In genomic region chr19:6597471-6598266, GRCh38 we compare ENCODE assay signal across 9 cellular contexts. TPM values are rescaled to one million over a fixed set of nuclear protein-coding genes. Genes with fewer than 3 reads are reported as not detected.
A peak's percentile ranks its signal among the peaks of the same experiment; 100 is the strongest.
DNase-seq lines count a peak whose midpoint lies in the region; ATAC-seq and TF ChIP-seq lines count a peak whose summit lies in the region.
"Not testable (repeated sequence)": the region's sequence is repeated elsewhere in the genome, so short reads cannot be mapped to it uniquely, and the experiment has no call there.
"Had no signal": no experiment of that assay in that cellular context is flagged by ENCODE, and none has a peak within 500 bp of the region (broad histone marks: within the 10 kb centered on the region; RNA-seq: fewer than 3 reads in every experiment).

No MANE protein-coding gene starts in this region.

- peak overlapping the region; percentile 76 for H3K4me3 ChIP-seq in GM12865 (ENCODE audit: low read depth, low read length)

- TF ChIP-seq CTCF in GM12865 (IDR thresholded peaks at IDR 0.05; ENCODE audit: insufficient read depth, low read depth, low read length, missing control alignments); activated CD8-positive, alpha-beta T cell treated with anti-CD3 and anti-CD28 coated beads for 36 hours (IDR thresholded peaks at IDR 0.05): not testable (repeated sequence)

- peak overlapping the region; percentile 19 for H3K4me3 Mint-ChIP-seq in T-helper 17 cell
- not testable (repeated sequence) for H3K4me3 Mint-ChIP-seq in activated CD8-positive, alpha-beta T cell treated with anti-CD3 and anti-CD28 coated beads for 36 hours; memory B cell; stimulated activated naive B cell treated with anti-CD40 and anti-IgM and Interleukin-4, amounts not matched to agents 10 μg/mL and 1 μg/mL and 100 μg/mL, for 72 hours
- H3K4me3 Mint-ChIP-seq in activated T-cell treated with anti-CD3 and anti-CD28 coated beads, Interleukin-2, amount 50 U/mL, for 24 hours: peak overlapping the region; percentile 1
- H3K4me3 Mint-ChIP-seq in activated naive CD8-positive, alpha-beta T cell treated with anti-CD3 and anti-CD28 coated beads, Interleukin-2, amount 50 U/mL, for 24 hours: peak overlapping the region; percentile 9

- peaks cover 22% of the 10 kb centered on the region for H3K4me1 Mint-ChIP-seq in T-helper 17 cell
- peaks cover 55% of the 10 kb centered on the region for H3K4me1 Mint-ChIP-seq in activated CD8-positive, alpha-beta T cell treated with anti-CD3 and anti-CD28 coated beads for 36 hours (ENCODE audit: low read depth)
- peaks cover 54% of the 10 kb centered on the region for H3K4me1 Mint-ChIP-seq in activated T-cell treated with anti-CD3 and anti-CD28 coated beads, Interleukin-2, amount 50 U/mL, for 24 hours (ENCODE audit: low read depth)
- peaks cover 66% of the 10 kb centered on the region for H3K4me1 Mint-ChIP-seq in activated naive CD8-positive, alpha-beta T cell treated with anti-CD3 and anti-CD28 coated beads, Interleukin-2, amount 50 U/mL, for 24 hours
- peaks cover 27% of the 10 kb centered on the region for H3K4me1 Mint-ChIP-seq in memory B cell
- H3K4me1 Mint-ChIP-seq in stimulated activated naive B cell treated with anti-CD40 and anti-IgM and Interleukin-4, amounts not matched to agents 10 μg/mL and 1 μg/mL and 100 μg/mL, for 72 hours: peaks cover 24 to 38% of the 10 kb centered on the region in 2 donors

- not testable (repeated sequence) for H3K36me3 Mint-ChIP-seq in T-helper 17 cell (ENCODE audit: low read depth); activated CD8-positive, alpha-beta T cell treated with anti-CD3 and anti-CD28 coated beads for 36 hours (ENCODE audit: low read depth); activated T-cell treated with anti-CD3 and anti-CD28 coated beads, Interleukin-2, amount 50 U/mL, for 24 hours (ENCODE audit: low read depth); activated naive CD8-positive, alpha-beta T cell treated with anti-CD3 and anti-CD28 coated beads, Interleukin-2, amount 50 U/mL, for 24 hours (ENCODE audit: low read depth); memory B cell; stimulated activated naive B cell treated with anti-CD40 and anti-IgM and Interleukin-4, amounts not matched to agents 10 μg/mL and 1 μg/mL and 100 μg/mL, for 72 hours

- not testable (repeated sequence) for ATAC-seq in T-helper 17 cell; activated CD8-positive, alpha-beta T cell treated with anti-CD3 and anti-CD28 coated beads for 36 hours; activated naive CD8-positive, alpha-beta T cell treated with anti-CD3 and anti-CD28 coated beads, Interleukin-2, amount 50 U/mL, for 24 hours; memory B cell (ENCODE audit: low read depth); stimulated activated naive B cell treated with anti-CD40 and anti-IgM and Interleukin-4, amounts not matched to agents 10 μg/mL and 1 μg/mL and 100 μg/mL, for 72 hours (replicated peaks)

- peaks cover 21% of the 10 kb centered on the region for H3K27me3 Mint-ChIP-seq in T-helper 17 cell
- H3K27me3 Mint-ChIP-seq in activated CD8-positive, alpha-beta T cell treated with anti-CD3 and anti-CD28 coated beads for 36 hours; activated naive CD8-positive, alpha-beta T cell treated with anti-CD3 and anti-CD28 coated beads, Interleukin-2, amount 50 U/mL, for 24 hours; memory B cell: not testable (repeated sequence)
- H3K27me3 Mint-ChIP-seq in activated T-cell treated with anti-CD3 and anti-CD28 coated beads, Interleukin-2, amount 50 U/mL, for 24 hours: peaks cover 13% of the 10 kb centered on the region
- peaks cover 27 to 30% of the 10 kb centered on the region in 2 donors for H3K27me3 Mint-ChIP-seq in stimulated activated naive B cell treated with anti-CD40 and anti-IgM and Interleukin-4, amounts not matched to agents 10 μg/mL and 1 μg/mL and 100 μg/mL, for 72 hours

- H3K9me3 Mint-ChIP-seq in activated CD8-positive, alpha-beta T cell treated with anti-CD3 and anti-CD28 coated beads for 36 hours; activated T-cell treated with anti-CD3 and anti-CD28 coated beads, Interleukin-2, amount 50 U/mL, for 24 hours; activated naive CD8-positive, alpha-beta T cell treated with anti-CD3 and anti-CD28 coated beads, Interleukin-2, amount 50 U/mL, for 24 hours; memory B cell; stimulated activated naive B cell treated with anti-CD40 and anti-IgM and Interleukin-4, amounts not matched to agents 10 μg/mL and 1 μg/mL and 100 μg/mL, for 72 hours: not testable (repeated sequence)

- CTCF ChIA-PET in activated CD8-positive, alpha-beta T cell treated with anti-CD3 and anti-CD28 coated beads for 36 hours (lab: Charles Lee): not testable (repeated sequence)

- not testable (repeated sequence) for H3K9me3 ChIP-seq in T-helper 17 cell (ENCODE audit: control insufficient read depth, low read length, poor library complexity, severe bottlenecking)

- POLR2A ChIA-PET in activated CD8-positive, alpha-beta T cell treated with anti-CD3 and anti-CD28 coated beads for 36 hours (lab: Charles Lee): interaction anchor here (0.6 kb wide), 1 partner anchor 16 kb away, joined by 3 read pairs; no protein-coding TSS in a partner anchor

- H3K27ac Mint-ChIP-seq in T-helper 17 cell: peak overlapping the region; percentile 69
- H3K27ac Mint-ChIP-seq in activated CD8-positive, alpha-beta T cell treated with anti-CD3 and anti-CD28 coated beads for 36 hours: peak overlapping the region; percentile 78
- peak overlapping the region; percentile 57 for H3K27ac Mint-ChIP-seq in activated T-cell treated with anti-CD3 and anti-CD28 coated beads, Interleukin-2, amount 50 U/mL, for 24 hours
- H3K27ac Mint-ChIP-seq in activated naive CD8-positive, alpha-beta T cell treated with anti-CD3 and anti-CD28 coated beads, Interleukin-2, amount 50 U/mL, for 24 hours: peak overlapping the region; percentile 62
- H3K27ac Mint-ChIP-seq in memory B cell: peak overlapping the region; percentile 19
- H3K27ac Mint-ChIP-seq in stimulated activated naive B cell treated with anti-CD40 and anti-IgM and Interleukin-4, amounts not matched to agents 10 μg/mL and 1 μg/mL and 100 μg/mL, for 72 hours: peak overlapping the region; percentile 3

- intact Hi-C loops in activated CD8-positive, alpha-beta T cell treated with anti-CD3 and anti-CD28 coated beads for 36 hours (cut with micrococcal nuclease): loop anchor here (10.0 kb wide), 1 partner anchor 73 kb away; no protein-coding TSS in a partner anchor

- DNase-seq in GM12865 (ENCODE audit: low read depth); T-helper 17 cell; activated CD8-positive, alpha-beta T cell treated with anti-CD3 and anti-CD28 coated beads for 36 hours; activated T-cell treated with anti-CD3 and anti-CD28 coated beads, Interleukin-2, amount 50 U/mL, for 24 hours; activated naive CD8-positive, alpha-beta T cell treated with anti-CD3 and anti-CD28 coated beads, Interleukin-2, amount 50 U/mL, for 24 hours; memory B cell (ENCODE audit: low spot score in 2 of 2); stimulated activated naive B cell treated with anti-CD40 and anti-IgM and Interleukin-4, amounts not matched to agents 10 μg/mL and 1 μg/mL and 100 μg/mL, for 72 hours: not testable (repeated sequence)

RNA-seq across cellular contexts. Expression of gene CD70, which starts 6.7 kb away (rescaled TPM):
- 1 to 10 TPM; 3.0 to 4.5 TPM for total RNA-seq in T-helper 17 cell
- total RNA-seq in activated CD8-positive, alpha-beta T cell treated with anti-CD3 and anti-CD28 coated beads for 36 hours: 10 to 100 TPM; 24.6 to 26.2 TPM
- total RNA-seq: GM23248, HepG2 had no signal

Comparison
In these comparisons a context has a peak if more than half of its experiments do, and no peak if none do; other contexts are left out.
1. H3K27ac Mint-ChIP-seq: peak in every context shown above with its lines; median percentile 78 in activated CD8-positive, alpha-beta T cell treated with anti-CD3 and anti-CD28 coated beads for 36 hours; 69 in T-helper 17 cell; 62 in activated naive CD8-positive, alpha-beta T cell treated with anti-CD3 and anti-CD28 coated beads, Interleukin-2, amount 50 U/mL, for 24 hours; 57 in activated T-cell treated with anti-CD3 and anti-CD28 coated beads, Interleukin-2, amount 50 U/mL, for 24 hours; 19 in memory B cell; 3 in stimulated activated naive B cell treated with anti-CD40 and anti-IgM and Interleukin-4, amounts not matched to agents 10 μg/mL and 1 μg/mL and 100 μg/mL, for 72 hours.
2. RNA of gene CD70, which starts 6.7 kb away (total RNA-seq): 24.6 to 26.2 TPM in activated CD8-positive, alpha-beta T cell treated with anti-CD3 and anti-CD28 coated beads for 36 hours; 3.0 to 4.5 TPM in T-helper 17 cell; every median in the first group is over 4 times any median in the second.